8 cellular contexts compared by ENCODE assay signal in the genomic region with DNA sequence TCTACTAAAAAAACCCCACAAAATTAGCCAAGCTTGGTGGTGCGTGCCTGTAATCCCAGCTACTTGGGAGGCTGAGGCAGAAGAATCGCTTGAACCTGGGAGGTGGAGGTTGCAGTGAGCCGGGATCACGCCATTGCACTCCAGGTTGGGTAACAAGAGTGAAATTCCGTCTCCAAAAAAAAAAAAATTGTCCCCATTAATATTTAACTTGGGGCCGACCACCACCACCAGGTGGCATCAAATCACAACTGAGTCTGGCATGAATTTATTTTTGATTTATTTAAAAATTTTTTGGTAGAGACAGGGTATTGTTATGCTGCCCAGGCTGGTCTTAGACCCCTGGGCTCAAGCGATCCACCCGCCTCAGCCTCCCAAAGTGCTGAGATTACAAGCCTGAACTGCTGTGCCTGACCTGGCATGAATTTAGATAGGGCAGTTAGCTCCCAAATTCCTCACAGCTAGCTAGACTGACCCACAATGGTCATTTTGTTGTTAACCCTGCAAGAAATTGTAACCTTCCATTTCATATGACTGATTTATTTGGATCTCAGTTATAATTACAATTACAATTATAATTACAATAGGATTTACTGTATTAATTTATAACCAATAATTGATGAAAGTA. TPM values are rescaled to one million over a fixed set of nuclear protein-coding genes. Genes with fewer than 3 reads are reported as not detected.
DNase-seq lines count a peak whose midpoint lies in the region; ATAC-seq, FAIRE-seq and TF ChIP-seq lines count a peak whose summit lies in the region.

No MANE protein-coding gene starts in this region.

- TF ChIP-seq CTCF in adrenal gland (IDR thresholded peaks at IDR 0.05), result peak; percentile 18 to 48 (median 38)

- no peak for ATAC-seq in HG02973 (IDR thresholded peaks at IDR 0.05; ENCODE audit: unreplicated experiment)

- no peak overlapping the region for H3K4me3 ChIP-seq in adrenal gland
- H3K4me3 ChIP-seq in small intestine (ENCODE audit: low read depth in 1 of 2, low read length in 2 of 2), result no peak overlapping the region

- no peak for TF ChIP-seq POLR2A in adrenal gland (IDR thresholded peaks at IDR 0.05)

- intact Hi-C loops in adrenal gland (cut with DNase I), result no loop called here

- H3K9me3 ChIP-seq in adrenal gland (replicated peaks in 1 of 3) (no peaks in the 10 kb centered on the region), small intestine (ENCODE audit: control insufficient read depth, low read depth) (no peaks in the 10 kb centered on the region)

- H3K27me3 ChIP-seq in adrenal gland, result no peaks in the 10 kb centered on the region
- H3K27me3 ChIP-seq in small intestine (ENCODE audit: control insufficient read depth in 2 of 2, insufficient read depth in 2 of 2, low read length in 2 of 2), result no peaks in the 10 kb centered on the region

- H3K36me3 ChIP-seq in adrenal gland (replicated peaks in 1 of 2), result no peaks in the 10 kb centered on the region
- no peaks in the 10 kb centered on the region for H3K36me3 ChIP-seq in small intestine (ENCODE audit: control insufficient read depth in 2 of 2, insufficient read depth in 2 of 2, low read length in 2 of 2)

- DNase-seq in NCI-H345 (lab: John Stamatoyannopoulos, UW), result peak; percentile 14
- no peak for DNase-seq in NCI-H345 treated with DMSO at 0.1 percent for 48 hours (lab: John Stamatoyannopoulos, UW; ENCODE audit: unreplicated experiment)
- peak; percentile 50 for DNase-seq in NCI-H1092 treated with DMSO at 0.1 percent for 48 hours (lab: John Stamatoyannopoulos, UW)
- DNase-seq in adrenal gland, result peak in 3 of 7 donors; percentile 27 to 62 (median 40)
- DNase-seq in myocyte (ENCODE audit: low read depth), result peak; percentile 46
- no peak for DNase-seq in T1000 (lab: John Stamatoyannopoulos, UW)
- no peak for DNase-seq in small intestine

- H3K4me1 ChIP-seq in adrenal gland (replicated peaks in 1 of 2) (no peaks in the 10 kb centered on the region), small intestine (ENCODE audit: control insufficient read depth in 2 of 2, insufficient read depth in 1 of 2, low read depth in 1 of 2, low read length in 1 of 2) (peaks cover 0 to 4% of the 10 kb centered on the region in 2 donors)

- WGBS in adrenal gland, 4 donors, result 48 to 60% (median 51%) methylated on average over 5 to 8 of the region's 8 CpGs
- 36 to 51% (median 44%) methylated on average over 8 of the region's 8 CpGs for whole genome bisulfite sequencing in small intestine, 3 donors

- no peak for FAIRE-seq in small intestine (lab: Jason Lieb, UNC)

- H3K27ac ChIP-seq in adrenal gland (no peak overlapping the region), small intestine (ENCODE audit: low read depth in 1 of 2, low read length in 1 of 2) (no peak overlapping the region)

RNA-seq across cellular contexts. Expression of a gene that starts 17.1 kb away (rescaled TPM):
- total RNA-seq in adrenal gland (1 to 10 TPM; 1.2 to 3.5 (median 2.4) TPM), myocyte (2.2 and 2.6 TPM in 2 replicates)
- polyA plus RNA-seq in adrenal gland (1 to 10 TPM in 1 of 3 donors, under 1 TPM in 2; 0.64 to 1.5 (median 0.71) TPM), small intestine (1 to 10 TPM in 1 of 3 donors, under 1 TPM in 2; 0.45 to 3.0 (median 0.54) TPM)
- polyA plus RNA-seq in myocyte (2012), result 1.2 TPM

Comparison
In these comparisons a context has a peak if more than half of its experiments do, and no peak if none do; other contexts are left out.
1. DNase-seq: peak in NCI-H345 (single experiment), NCI-H1092 treated with DMSO at 0.1 percent for 48 hours (single experiment) and myocyte (single experiment); none in NCI-H345 treated with DMSO at 0.1 percent for 48 hours (single experiment), T1000 (single experiment) and small intestine (single experiment).